ENCODE assay signal across 9 cellular contexts in genomic region chr22:39241632-39242388, GRCh38. TPM values are rescaled to one million over a fixed set of nuclear protein-coding genes. Genes with fewer than 3 reads are reported as not detected.
DNase-seq lines count a peak whose midpoint lies in the region; ATAC-seq lines count a peak whose summit lies in the region.
"Had no signal": no experiment of that assay in that cellular context is flagged by ENCODE, and none has a peak within 500 bp of the region (broad histone marks: within the 10 kb centered on the region; RNA-seq: fewer than 3 reads in every experiment).

No MANE protein-coding gene starts in this region.

- ATAC-seq in activated CD4-positive, CD25-positive, alpha-beta regulatory T cell treated with anti-CD3 and anti-CD28 coated beads, Interleukin-2, amount 50 U/mL, for 24 hours, result peak; percentile 25 to 39
- ATAC-seq in GM21786 (IDR thresholded peaks at IDR 0.05; ENCODE audit: unreplicated experiment), result no peak

- no peak for DNase-seq in activated CD4-positive, CD25-positive, alpha-beta regulatory T cell treated with anti-CD3 and anti-CD28 coated beads, Interleukin-2, amount 50 U/mL, for 72 hours
- peak; percentile 58 for DNase-seq in activated naive CD4-positive, alpha-beta T cell treated with anti-CD3 and anti-CD28 coated beads, Interleukin-2, amount 50 U/mL, for 16 hours
- DNase-seq in left kidney (ENCODE audit: low read depth, low spot score) (peak; percentile 64), NCI-H524 treated with DMSO at 0.1 percent for 48 hours (lab: John Stamatoyannopoulos, UW) (no peak), HK-2 (ENCODE audit: unreplicated experiment) (no peak)
- DNase-seq: 8988T had no signal

- H3K27ac ChIP-seq in temporal lobe (ENCODE audit: low read depth, low read length), result peak overlapping the region; percentile 44

RNA-seq across cellular contexts. Expression of gene PDGFB, which starts 3.0 kb away (rescaled TPM):
- total RNA-seq in temporal lobe, result 4.4 TPM

Comparison
In these comparisons a context has a peak if more than half of its experiments do, and no peak if none do; other contexts are left out.
1. DNase-seq: peak in activated naive CD4-positive, alpha-beta T cell treated with anti-CD3 and anti-CD28 coated beads, Interleukin-2, amount 50 U/mL, for 16 hours (single experiment) and left kidney (single experiment); none in activated CD4-positive, CD25-positive, alpha-beta regulatory T cell treated with anti-CD3 and anti-CD28 coated beads, Interleukin-2, amount 50 U/mL, for 72 hours (single experiment), NCI-H524 treated with DMSO at 0.1 percent for 48 hours (single experiment) and HK-2 (single experiment).